In genomic region chr1:109314805-109315204, GRCh38 we compare ENCODE assay signal across 21 cellular contexts. TPM values are rescaled to one million over a fixed set of nuclear protein-coding genes. Genes with fewer than 3 reads are reported as not detected.
"Had no signal": no experiment of that assay in that cellular context is flagged by ENCODE, and none has a peak within 500 bp of the region (broad histone marks: within the 10 kb centered on the region; RNA-seq: fewer than 3 reads in every experiment).

No MANE protein-coding gene starts in this region.

- H3K4me1 ChIP-seq: body of pancreas had no signal

- H3K27me3 Mint-ChIP-seq: activated CD8-positive, alpha-beta T cell treated with anti-CD3 and anti-CD28 coated beads for 36 hours; activated naive CD8-positive, alpha-beta T cell treated with anti-CD3 and anti-CD28 coated beads, Interleukin-2, amount 10 ng/mL, durations not matched to agents 7 days and 5 days had no signal

- DNase-seq: activated CD8-positive, alpha-beta memory T cell treated with anti-CD3 and anti-CD28 coated beads, Interleukin-2, amount 50 U/mL, for 4 hours; activated CD8-positive, alpha-beta T cell treated with anti-CD3 and anti-CD28 coated beads for 36 hours; activated gamma-delta T cell treated with Interleukin-2 at 50 U/mL for 16 hours; activated naive CD8-positive, alpha-beta T cell treated with anti-CD3 and anti-CD28 coated beads, Interleukin-2, amount 10 ng/mL, durations not matched to agents 7 days and 5 days; activated T-cell treated with anti-CD3 and anti-CD28 coated beads, Interleukin-2, amount 50 U/mL, for 72 hours; body of pancreas; central memory CD4-positive, alpha-beta T cell; effector memory CD8-positive, alpha-beta T cell; foreskin fibroblast; glutamatergic neuron; left colon; mammary epithelial cell; mucosa of descending colon; natural killer cell; posterior cingulate gyrus; right cardiac atrium; stimulated activated naive CD4-positive, alpha-beta T cell treated with Interleukin-2 at 50 U/mL for 16 hours had no signal

- H3K9me3 Mint-ChIP-seq: activated CD8-positive, alpha-beta T cell treated with anti-CD3 and anti-CD28 coated beads for 36 hours; activated naive CD8-positive, alpha-beta T cell treated with anti-CD3 and anti-CD28 coated beads, Interleukin-2, amount 10 ng/mL, durations not matched to agents 7 days and 5 days; activated T-cell treated with anti-CD3 and anti-CD28 coated beads, Interleukin-2, amount 50 U/mL, for 72 hours; effector memory CD8-positive, alpha-beta T cell; natural killer cell had no signal

- H3K4me3 Mint-ChIP-seq: activated CD8-positive, alpha-beta T cell treated with anti-CD3 and anti-CD28 coated beads for 36 hours; activated naive CD8-positive, alpha-beta T cell treated with anti-CD3 and anti-CD28 coated beads, Interleukin-2, amount 10 ng/mL, durations not matched to agents 7 days and 5 days; activated T-cell treated with anti-CD3 and anti-CD28 coated beads, Interleukin-2, amount 50 U/mL, for 72 hours; effector memory CD8-positive, alpha-beta T cell; natural killer cell had no signal

- H3K27ac Mint-ChIP-seq: activated CD8-positive, alpha-beta T cell treated with anti-CD3 and anti-CD28 coated beads for 36 hours; activated naive CD8-positive, alpha-beta T cell treated with anti-CD3 and anti-CD28 coated beads, Interleukin-2, amount 10 ng/mL, durations not matched to agents 7 days and 5 days; activated T-cell treated with anti-CD3 and anti-CD28 coated beads, Interleukin-2, amount 50 U/mL, for 72 hours; effector memory CD8-positive, alpha-beta T cell; natural killer cell had no signal

- H3K9me3 ChIP-seq: body of pancreas, mucosa of descending colon, thoracic aorta had no signal

- H3K4me3 ChIP-seq: body of pancreas, mucosa of descending colon, thoracic aorta had no signal

- ATAC-seq: activated CD8-positive, alpha-beta T cell treated with anti-CD3 and anti-CD28 coated beads for 36 hours; activated T-cell treated with anti-CD3 and anti-CD28 coated beads, Interleukin-2, amount 50 U/mL, for 72 hours; body of pancreas; effector memory CD8-positive, alpha-beta T cell; left colon; mucosa of descending colon; natural killer cell; right cardiac atrium had no signal

- H3K36me3 Mint-ChIP-seq: activated naive CD8-positive, alpha-beta T cell treated with anti-CD3 and anti-CD28 coated beads, Interleukin-2, amount 10 ng/mL, durations not matched to agents 7 days and 5 days; natural killer cell had no signal

- H3K27ac ChIP-seq: body of pancreas, epithelial cell of prostate, thoracic aorta had no signal

- H3K27me3 ChIP-seq: body of pancreas had no signal

- H3K4me1 Mint-ChIP-seq: activated naive CD8-positive, alpha-beta T cell treated with anti-CD3 and anti-CD28 coated beads, Interleukin-2, amount 10 ng/mL, durations not matched to agents 7 days and 5 days; natural killer cell had no signal

RNA-seq across cellular contexts. Expression of gene MYBPHL, which starts 8.0 kb away (rescaled TPM):
- total RNA-seq: activated CD8-positive, alpha-beta T cell treated with anti-CD3 and anti-CD28 coated beads for 36 hours; activated naive CD8-positive, alpha-beta T cell treated with anti-CD3 and anti-CD28 coated beads, Interleukin-2, amount 10 ng/mL, durations not matched to agents 7 days and 5 days; activated T-cell treated with anti-CD3 and anti-CD28 coated beads, Interleukin-2, amount 50 U/mL, for 72 hours; body of pancreas; left colon; mucosa of descending colon; natural killer cell; T-helper 2 cell treated with Interferon-gamma antibody and Interleukin-4, amounts not matched to agents 100 ng/mL and 5 ng/mL, for 36 hours; ureter had no signal
